ENCODE assay signal across 22 cellular contexts in genomic region chr5:123517479-123517878, GRCh38. TPM values are rescaled to one million over a fixed set of nuclear protein-coding genes. Genes with fewer than 3 reads are reported as not detected.
DNase-seq lines count a peak whose midpoint lies in the region; ATAC-seq, FAIRE-seq and TF ChIP-seq lines count a peak whose summit lies in the region.
"Had no signal": no experiment of that assay in that cellular context is flagged by ENCODE, and none has a peak within 500 bp of the region (broad histone marks: within the 10 kb centered on the region; RNA-seq: fewer than 3 reads in every experiment).

No MANE protein-coding gene starts in this region.

- DNase-seq in D721Med (ENCODE audit: insufficient read length, low spot score) (no peak), endothelial cell (ENCODE audit: low spot score) (no peak), SHP77 treated with DMSO at 0.1 percent for 48 hours (lab: John Stamatoyannopoulos, UW) (no peak), SW 1271 (lab: John Stamatoyannopoulos, UW) (no peak), NCI-H2227 (lab: John Stamatoyannopoulos, UW; ENCODE audit: unreplicated experiment) (no peak), NCI-H1436 (lab: John Stamatoyannopoulos, UW) (no peak)
- DNase-seq: activated CD4-positive, alpha-beta T cell treated with anti-CD3 and anti-CD28 coated beads, Interleukin-2, amount 10 ng/mL, durations not matched to agents 24 days and 14 days; activated naive CD4-positive, alpha-beta T cell treated with anti-CD3 and anti-CD28 coated beads for 36 hours; amniotic stem cell; COR-L47; DMS79 treated with DMSO at 0.1 percent for 48 hours; effector CD8-positive, alpha-beta T cell; erythroblast; heart right ventricle; left cardiac atrium; mammary epithelial cell; NCI-H146; NCI-H526; upper lobe of left lung had no signal

- ATAC-seq in GM19035 (IDR thresholded peaks at IDR 0.05; ENCODE audit: unreplicated experiment): peak; percentile 27
- ATAC-seq in HG03432 (IDR thresholded peaks at IDR 0.05; ENCODE audit: unreplicated experiment): peak; percentile 19
- ATAC-seq: heart right ventricle, left cardiac atrium had no signal

- no peak overlapping the region for H3K4me3 Mint-ChIP-seq in endothelial cell (ENCODE audit: unreplicated experiment)
- H3K4me3 Mint-ChIP-seq: activated CD4-positive, alpha-beta T cell treated with anti-CD3 and anti-CD28 coated beads, Interleukin-2, amount 10 ng/mL, durations not matched to agents 24 days and 14 days; activated naive CD4-positive, alpha-beta T cell treated with anti-CD3 and anti-CD28 coated beads for 36 hours had no signal

- FAIRE-seq in D721Med (lab: Jason Lieb, UNC): peak; percentile 35
- FAIRE-seq: K562 had no signal

- H3K36me3 Mint-ChIP-seq in endothelial cell (ENCODE audit: low read depth, unreplicated experiment): no peaks in the 10 kb centered on the region

- peaks cover 35% of the 10 kb centered on the region for H3K4me1 Mint-ChIP-seq in endothelial cell (ENCODE audit: unreplicated experiment)

- no peak for TF ChIP-seq CTCF in D721Med (IDR thresholded peaks at IDR 0.05; ENCODE audit: insufficient read depth, missing control alignments)
- TF ChIP-seq CTCF in endothelial cell (IDR thresholded peaks at IDR 0.05; ENCODE audit: unreplicated experiment): no peak

- H3K9me3 Mint-ChIP-seq in endothelial cell (ENCODE audit: unreplicated experiment): no peaks in the 10 kb centered on the region
- H3K9me3 Mint-ChIP-seq: activated CD4-positive, alpha-beta T cell treated with anti-CD3 and anti-CD28 coated beads, Interleukin-2, amount 10 ng/mL, durations not matched to agents 24 days and 14 days; activated naive CD4-positive, alpha-beta T cell treated with anti-CD3 and anti-CD28 coated beads for 36 hours had no signal

- H3K27me3 Mint-ChIP-seq in endothelial cell (ENCODE audit: unreplicated experiment): no peaks in the 10 kb centered on the region
- H3K27me3 Mint-ChIP-seq: activated CD4-positive, alpha-beta T cell treated with anti-CD3 and anti-CD28 coated beads, Interleukin-2, amount 10 ng/mL, durations not matched to agents 24 days and 14 days had no signal

- peak overlapping the region; percentile 72 for H3K27ac Mint-ChIP-seq in endothelial cell (ENCODE audit: unreplicated experiment)
- H3K27ac Mint-ChIP-seq: activated CD4-positive, alpha-beta T cell treated with anti-CD3 and anti-CD28 coated beads, Interleukin-2, amount 10 ng/mL, durations not matched to agents 24 days and 14 days; activated naive CD4-positive, alpha-beta T cell treated with anti-CD3 and anti-CD28 coated beads for 36 hours had no signal

RNA-seq across cellular contexts. Expression of gene CSNK1G3, which starts 5.5 kb away (rescaled TPM):
- 55.6 TPM for total RNA-seq in endothelial cell (ENCODE audit: unreplicated experiment)
